Comparison of ENCODE assay signal across 1 cellular context in the genomic region with DNA sequence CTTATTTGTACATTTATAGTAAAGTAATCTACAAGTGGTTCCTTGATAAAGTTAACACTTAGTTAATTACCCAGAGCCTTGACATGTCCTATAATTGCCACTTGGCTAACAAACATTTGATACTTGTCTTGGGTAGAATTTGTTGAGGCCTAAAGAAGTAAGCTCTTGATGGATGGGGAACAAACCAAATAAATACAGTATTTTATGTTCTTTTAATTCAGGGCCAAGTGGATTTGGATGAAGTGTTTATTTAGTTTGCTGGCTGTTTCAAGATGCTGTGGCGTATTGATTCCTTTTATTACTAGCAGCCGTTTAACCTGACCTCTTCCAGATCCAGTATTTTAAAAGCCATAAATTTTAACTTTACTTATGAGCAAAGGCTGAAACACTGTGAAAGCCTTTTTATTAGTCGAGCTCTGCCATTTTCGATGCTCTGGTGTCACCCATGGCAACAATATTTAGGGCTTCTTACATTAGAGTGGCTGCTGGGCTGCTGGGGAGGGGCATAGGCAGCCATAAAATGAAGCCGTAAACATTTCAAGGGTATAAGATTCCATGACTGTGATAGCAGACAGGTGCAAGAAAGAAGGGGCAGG.
TF ChIP-seq lines count a peak whose summit lies in the region.

No MANE protein-coding gene starts in this region.

TF ChIP-seq in HEK293, 187 proteins besides CTCF, POLR2A, EP300 and RAD21 (continued from another document and continues in another):
- TF ChIP-seq, protein P1, sequence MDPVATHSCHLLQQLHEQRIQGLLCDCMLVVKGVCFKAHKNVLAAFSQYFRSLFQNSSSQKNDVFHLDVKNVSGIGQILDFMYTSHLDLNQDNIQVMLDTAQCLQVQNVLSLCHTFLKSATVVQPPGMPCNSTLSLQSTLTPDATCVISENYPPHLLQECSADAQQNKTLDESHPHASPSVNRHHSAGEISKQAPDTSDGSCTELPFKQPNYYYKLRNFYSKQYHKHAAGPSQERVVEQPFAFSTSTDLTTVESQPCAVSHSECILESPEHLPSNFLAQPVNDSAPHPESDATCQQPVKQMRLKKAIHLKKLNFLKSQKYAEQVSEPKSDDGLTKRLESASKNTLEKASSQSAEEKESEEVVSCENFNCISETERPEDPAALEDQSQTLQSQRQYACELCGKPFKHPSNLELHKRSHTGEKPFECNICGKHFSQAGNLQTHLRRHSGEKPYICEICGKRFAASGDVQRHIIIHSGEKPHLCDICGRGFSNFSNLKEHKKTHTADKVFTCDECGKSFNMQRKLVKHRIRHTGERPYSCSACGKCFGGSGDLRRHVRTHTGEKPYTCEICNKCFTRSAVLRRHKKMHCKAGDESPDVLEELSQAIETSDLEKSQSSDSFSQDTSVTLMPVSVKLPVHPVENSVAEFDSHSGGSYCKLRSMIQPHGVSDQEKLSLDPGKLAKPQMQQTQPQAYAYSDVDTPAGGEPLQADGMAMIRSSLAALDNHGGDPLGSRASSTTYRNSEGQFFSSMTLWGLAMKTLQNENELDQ (tag by site-specific recombination; IDR thresholded peaks at IDR 0.05; ENCODE audit: low read depth): no peak
- TF ChIP-seq BCL11A (tag by site-specific recombination; IDR thresholded peaks at IDR 0.05; ENCODE audit: low read depth) (no peak), ZNF654 (tag by site-specific recombination; IDR thresholded peaks at IDR 0.05; ENCODE audit: low read depth) (no peak), KLF1 (tag by site-specific recombination; IDR thresholded peaks at IDR 0.05) (no peak), ZNF239 (tag by site-specific recombination; IDR thresholded peaks at IDR 0.05) (no peak), ZNF529 (tag by site-specific recombination; IDR thresholded peaks at IDR 0.05; ENCODE audit: insufficient replicate concordance) (no peak), TCF7L2 (IDR thresholded peaks at IDR 0.05; ENCODE audit: borderline replicate concordance, low read depth, low read length) (peak; percentile 90), ZNF785 (tag by site-specific recombination; IDR thresholded peaks at IDR 0.05) (no peak), ZNF510 (tag by site-specific recombination; IDR thresholded peaks at IDR 0.05; ENCODE audit: insufficient replicate concordance) (no peak), KLF10 (tag by site-specific recombination; IDR thresholded peaks at IDR 0.05) (peak; percentile 66), ZBTB1 (tag by site-specific recombination; IDR thresholded peaks at IDR 0.05) (0 out of 2 replicates have a peak, but pooled peaks have one; percentile 56), ZNF561 (tag by site-specific recombination; IDR thresholded peaks at IDR 0.05; ENCODE audit: borderline replicate concordance) (peak; percentile 42; the same call in 1 of the 2 replicates), GLIS1 (tag by site-specific recombination; IDR thresholded peaks at IDR 0.05) (no peak; the same call in 1 of the 2 replicates), SETDB1 (IDR thresholded peaks at IDR 0.05; ENCODE audit: insufficient read length, low read length) (no peak), ZNF76 (tag by site-specific recombination; IDR thresholded peaks at IDR 0.05; ENCODE audit: borderline replicate concordance, low read depth) (no peak), ZNF19 (tag by site-specific recombination; IDR thresholded peaks at IDR 0.05; ENCODE audit: low read depth) (no peak; the same call in 1 of the 2 replicates), ZNF404 (tag by site-specific recombination; IDR thresholded peaks at IDR 0.05) (no peak), ZNF302 (tag by site-specific recombination; IDR thresholded peaks at IDR 0.05; ENCODE audit: low read depth) (no peak), SP2 (tag by site-specific recombination; IDR thresholded peaks at IDR 0.05) (no peak), KLF7 (tag by site-specific recombination; IDR thresholded peaks at IDR 0.05; ENCODE audit: borderline replicate concordance) (peak; percentile 27; the same call in 1 of the 2 replicates), ZNF837 (tag by site-specific recombination; IDR thresholded peaks at IDR 0.05) (no peak), ZBTB17 (tag by site-specific recombination; IDR thresholded peaks at IDR 0.05) (peak; percentile 20; the same call in 1 of the 2 replicates), ZNF473 (tag by site-specific recombination; IDR thresholded peaks at IDR 0.05) (no peak), ZNF544 (tag by site-specific recombination; IDR thresholded peaks at IDR 0.05) (no peak), ZNF571 (tag by site-specific recombination; IDR thresholded peaks at IDR 0.05) (no peak), ZBTB8A (tag by site-specific recombination; IDR thresholded peaks at IDR 0.05) (peak; percentile 66), ZNF560 (tag by site-specific recombination; IDR thresholded peaks at IDR 0.05; ENCODE audit: borderline replicate concordance) (no peak), ZBTB48 (tag by site-specific recombination; IDR thresholded peaks at IDR 0.05) (no peak), SCRT2 (tag by site-specific recombination; IDR thresholded peaks at IDR 0.05) (peak; percentile 50; the same call in 1 of the 2 replicates), ZNF623 (tag by site-specific recombination; IDR thresholded peaks at IDR 0.05) (no peak)
- TF ChIP-seq, protein P2, sequence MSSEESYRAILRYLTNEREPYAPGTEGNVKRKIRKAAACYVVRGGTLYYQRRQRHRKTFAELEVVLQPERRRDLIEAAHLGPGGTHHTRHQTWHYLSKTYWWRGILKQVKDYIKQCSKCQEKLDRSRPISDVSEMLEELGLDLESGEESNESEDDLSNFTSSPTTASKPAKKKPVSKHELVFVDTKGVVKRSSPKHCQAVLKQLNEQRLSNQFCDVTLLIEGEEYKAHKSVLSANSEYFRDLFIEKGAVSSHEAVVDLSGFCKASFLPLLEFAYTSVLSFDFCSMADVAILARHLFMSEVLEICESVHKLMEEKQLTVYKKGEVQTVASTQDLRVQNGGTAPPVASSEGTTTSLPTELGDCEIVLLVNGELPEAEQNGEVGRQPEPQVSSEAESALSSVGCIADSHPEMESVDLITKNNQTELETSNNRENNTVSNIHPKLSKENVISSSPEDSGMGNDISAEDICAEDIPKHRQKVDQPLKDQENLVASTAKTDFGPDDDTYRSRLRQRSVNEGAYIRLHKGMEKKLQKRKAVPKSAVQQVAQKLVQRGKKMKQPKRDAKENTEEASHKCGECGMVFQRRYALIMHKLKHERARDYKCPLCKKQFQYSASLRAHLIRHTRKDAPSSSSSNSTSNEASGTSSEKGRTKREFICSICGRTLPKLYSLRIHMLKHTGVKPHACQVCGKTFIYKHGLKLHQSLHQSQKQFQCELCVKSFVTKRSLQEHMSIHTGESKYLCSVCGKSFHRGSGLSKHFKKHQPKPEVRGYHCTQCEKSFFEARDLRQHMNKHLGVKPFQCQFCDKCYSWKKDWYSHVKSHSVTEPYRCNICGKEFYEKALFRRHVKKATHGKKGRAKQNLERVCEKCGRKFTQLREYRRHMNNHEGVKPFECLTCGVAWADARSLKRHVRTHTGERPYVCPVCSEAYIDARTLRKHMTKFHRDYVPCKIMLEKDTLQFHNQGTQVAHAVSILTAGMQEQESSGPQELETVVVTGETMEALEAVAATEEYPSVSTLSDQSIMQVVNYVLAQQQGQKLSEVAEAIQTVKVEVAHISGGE (tag by site-specific recombination; conservative IDR thresholded peaks at IDR 0.05; ENCODE audit: low read depth): no peak
- TF ChIP-seq, protein P3, sequence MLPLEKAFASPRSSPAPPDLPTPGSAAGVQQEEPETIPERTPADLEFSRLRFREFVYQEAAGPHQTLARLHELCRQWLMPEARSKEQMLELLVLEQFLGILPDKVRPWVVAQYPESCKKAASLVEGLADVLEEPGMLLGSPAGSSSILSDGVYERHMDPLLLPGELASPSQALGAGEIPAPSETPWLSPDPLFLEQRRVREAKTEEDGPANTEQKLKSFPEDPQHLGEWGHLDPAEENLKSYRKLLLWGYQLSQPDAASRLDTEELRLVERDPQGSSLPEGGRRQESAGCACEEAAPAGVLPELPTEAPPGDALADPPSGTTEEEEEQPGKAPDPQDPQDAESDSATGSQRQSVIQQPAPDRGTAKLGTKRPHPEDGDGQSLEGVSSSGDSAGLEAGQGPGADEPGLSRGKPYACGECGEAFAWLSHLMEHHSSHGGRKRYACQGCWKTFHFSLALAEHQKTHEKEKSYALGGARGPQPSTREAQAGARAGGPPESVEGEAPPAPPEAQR (tag by site-specific recombination; IDR thresholded peaks at IDR 0.05): no peak
- TF ChIP-seq, protein P4, sequence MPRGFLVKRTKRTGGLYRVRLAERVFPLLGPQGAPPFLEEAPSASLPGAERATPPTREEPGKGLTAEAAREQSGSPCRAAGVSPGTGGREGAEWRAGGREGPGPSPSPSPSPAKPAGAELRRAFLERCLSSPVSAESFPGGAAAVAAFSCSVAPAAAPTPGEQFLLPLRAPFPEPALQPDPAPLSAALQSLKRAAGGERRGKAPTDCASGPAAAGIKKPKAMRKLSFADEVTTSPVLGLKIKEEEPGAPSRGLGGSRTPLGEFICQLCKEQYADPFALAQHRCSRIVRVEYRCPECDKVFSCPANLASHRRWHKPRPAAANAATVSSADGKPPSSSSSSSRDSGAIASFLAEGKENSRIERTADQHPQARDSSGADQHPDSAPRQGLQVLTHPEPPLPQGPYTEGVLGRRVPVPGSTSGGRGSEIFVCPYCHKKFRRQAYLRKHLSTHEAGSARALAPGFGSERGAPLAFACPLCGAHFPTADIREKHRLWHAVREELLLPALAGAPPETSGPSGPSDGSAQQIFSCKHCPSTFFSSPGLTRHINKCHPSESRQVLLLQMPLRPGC (tag by site-specific recombination; IDR thresholded peaks at IDR 0.05): no peak
- TF ChIP-seq, protein P5, sequence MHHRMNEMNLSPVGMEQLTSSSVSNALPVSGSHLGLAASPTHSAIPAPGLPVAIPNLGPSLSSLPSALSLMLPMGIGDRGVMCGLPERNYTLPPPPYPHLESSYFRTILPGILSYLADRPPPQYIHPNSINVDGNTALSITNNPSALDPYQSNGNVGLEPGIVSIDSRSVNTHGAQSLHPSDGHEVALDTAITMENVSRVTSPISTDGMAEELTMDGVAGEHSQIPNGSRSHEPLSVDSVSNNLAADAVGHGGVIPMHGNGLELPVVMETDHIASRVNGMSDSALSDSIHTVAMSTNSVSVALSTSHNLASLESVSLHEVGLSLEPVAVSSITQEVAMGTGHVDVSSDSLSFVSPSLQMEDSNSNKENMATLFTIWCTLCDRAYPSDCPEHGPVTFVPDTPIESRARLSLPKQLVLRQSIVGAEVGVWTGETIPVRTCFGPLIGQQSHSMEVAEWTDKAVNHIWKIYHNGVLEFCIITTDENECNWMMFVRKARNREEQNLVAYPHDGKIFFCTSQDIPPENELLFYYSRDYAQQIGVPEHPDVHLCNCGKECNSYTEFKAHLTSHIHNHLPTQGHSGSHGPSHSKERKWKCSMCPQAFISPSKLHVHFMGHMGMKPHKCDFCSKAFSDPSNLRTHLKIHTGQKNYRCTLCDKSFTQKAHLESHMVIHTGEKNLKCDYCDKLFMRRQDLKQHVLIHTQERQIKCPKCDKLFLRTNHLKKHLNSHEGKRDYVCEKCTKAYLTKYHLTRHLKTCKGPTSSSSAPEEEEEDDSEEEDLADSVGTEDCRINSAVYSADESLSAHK (tag by site-specific recombination; IDR thresholded peaks at IDR 0.05): peak; percentile 99
- TF ChIP-seq, protein P6, sequence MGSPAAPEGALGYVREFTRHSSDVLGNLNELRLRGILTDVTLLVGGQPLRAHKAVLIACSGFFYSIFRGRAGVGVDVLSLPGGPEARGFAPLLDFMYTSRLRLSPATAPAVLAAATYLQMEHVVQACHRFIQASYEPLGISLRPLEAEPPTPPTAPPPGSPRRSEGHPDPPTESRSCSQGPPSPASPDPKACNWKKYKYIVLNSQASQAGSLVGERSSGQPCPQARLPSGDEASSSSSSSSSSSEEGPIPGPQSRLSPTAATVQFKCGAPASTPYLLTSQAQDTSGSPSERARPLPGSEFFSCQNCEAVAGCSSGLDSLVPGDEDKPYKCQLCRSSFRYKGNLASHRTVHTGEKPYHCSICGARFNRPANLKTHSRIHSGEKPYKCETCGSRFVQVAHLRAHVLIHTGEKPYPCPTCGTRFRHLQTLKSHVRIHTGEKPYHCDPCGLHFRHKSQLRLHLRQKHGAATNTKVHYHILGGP (tag by site-specific recombination; IDR thresholded peaks at IDR 0.05): peak; percentile 75; the same call in 1 of the 2 replicates
- TF ChIP-seq, protein P7, sequence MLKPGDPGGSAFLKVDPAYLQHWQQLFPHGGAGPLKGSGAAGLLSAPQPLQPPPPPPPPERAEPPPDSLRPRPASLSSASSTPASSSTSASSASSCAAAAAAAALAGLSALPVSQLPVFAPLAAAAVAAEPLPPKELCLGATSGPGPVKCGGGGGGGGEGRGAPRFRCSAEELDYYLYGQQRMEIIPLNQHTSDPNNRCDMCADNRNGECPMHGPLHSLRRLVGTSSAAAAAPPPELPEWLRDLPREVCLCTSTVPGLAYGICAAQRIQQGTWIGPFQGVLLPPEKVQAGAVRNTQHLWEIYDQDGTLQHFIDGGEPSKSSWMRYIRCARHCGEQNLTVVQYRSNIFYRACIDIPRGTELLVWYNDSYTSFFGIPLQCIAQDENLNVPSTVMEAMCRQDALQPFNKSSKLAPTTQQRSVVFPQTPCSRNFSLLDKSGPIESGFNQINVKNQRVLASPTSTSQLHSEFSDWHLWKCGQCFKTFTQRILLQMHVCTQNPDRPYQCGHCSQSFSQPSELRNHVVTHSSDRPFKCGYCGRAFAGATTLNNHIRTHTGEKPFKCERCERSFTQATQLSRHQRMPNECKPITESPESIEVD (tag by site-specific recombination; IDR thresholded peaks at IDR 0.05): peak; percentile 97
- TF ChIP-seq, protein P8, sequence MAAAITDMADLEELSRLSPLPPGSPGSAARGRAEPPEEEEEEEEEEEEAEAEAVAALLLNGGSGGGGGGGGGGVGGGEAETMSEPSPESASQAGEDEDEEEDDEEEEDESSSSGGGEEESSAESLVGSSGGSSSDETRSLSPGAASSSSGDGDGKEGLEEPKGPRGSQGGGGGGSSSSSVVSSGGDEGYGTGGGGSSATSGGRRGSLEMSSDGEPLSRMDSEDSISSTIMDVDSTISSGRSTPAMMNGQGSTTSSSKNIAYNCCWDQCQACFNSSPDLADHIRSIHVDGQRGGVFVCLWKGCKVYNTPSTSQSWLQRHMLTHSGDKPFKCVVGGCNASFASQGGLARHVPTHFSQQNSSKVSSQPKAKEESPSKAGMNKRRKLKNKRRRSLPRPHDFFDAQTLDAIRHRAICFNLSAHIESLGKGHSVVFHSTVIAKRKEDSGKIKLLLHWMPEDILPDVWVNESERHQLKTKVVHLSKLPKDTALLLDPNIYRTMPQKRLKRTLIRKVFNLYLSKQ (tag by site-specific recombination; IDR thresholded peaks at IDR 0.05; ENCODE audit: borderline replicate concordance): no peak
- TF ChIP-seq, protein P9, sequence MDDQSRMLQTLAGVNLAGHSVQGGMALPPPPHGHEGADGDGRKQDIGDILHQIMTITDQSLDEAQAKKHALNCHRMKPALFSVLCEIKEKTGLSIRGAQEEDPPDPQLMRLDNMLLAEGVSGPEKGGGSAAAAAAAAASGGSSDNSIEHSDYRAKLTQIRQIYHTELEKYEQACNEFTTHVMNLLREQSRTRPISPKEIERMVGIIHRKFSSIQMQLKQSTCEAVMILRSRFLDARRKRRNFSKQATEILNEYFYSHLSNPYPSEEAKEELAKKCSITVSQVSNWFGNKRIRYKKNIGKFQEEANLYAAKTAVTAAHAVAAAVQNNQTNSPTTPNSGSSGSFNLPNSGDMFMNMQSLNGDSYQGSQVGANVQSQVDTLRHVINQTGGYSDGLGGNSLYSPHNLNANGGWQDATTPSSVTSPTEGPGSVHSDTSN (CRISPR knock-in tag; IDR thresholded peaks at IDR 0.05): no peak
